13 cellular contexts compared by ENCODE assay signal in the genomic region with DNA sequence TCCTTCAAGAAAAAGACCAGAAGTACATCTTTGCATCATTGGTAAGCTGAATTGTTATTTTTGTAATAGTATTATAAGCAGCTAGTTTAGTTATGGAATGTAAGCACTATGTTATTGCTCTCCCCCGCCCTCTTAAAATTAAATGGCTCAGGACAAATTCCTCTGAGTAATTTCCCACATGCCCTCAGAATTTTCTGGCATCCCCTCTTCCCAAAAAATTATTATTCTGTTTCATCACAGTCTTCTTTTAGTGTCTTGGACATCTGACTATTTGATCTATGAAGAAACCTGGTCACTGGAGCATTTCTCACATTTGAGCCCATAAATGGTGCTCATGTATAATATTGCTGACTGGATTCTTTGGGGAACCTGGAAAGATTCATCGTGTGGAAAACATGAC.
A peak's percentile ranks its signal among the peaks of the same experiment; 100 is the strongest.
DNase-seq lines count a peak whose midpoint lies in the region; TF ChIP-seq lines count a peak whose summit lies in the region.
"Had no signal": no experiment of that assay in that cellular context is flagged by ENCODE, and none has a peak within 500 bp of the region (broad histone marks: within the 10 kb centered on the region; RNA-seq: fewer than 3 reads in every experiment).

No MANE protein-coding gene starts in this region.

- no peak overlapping the region for H3K4me3 Mint-ChIP-seq in activated naive CD8-positive, alpha-beta T cell treated with anti-CD3 and anti-CD28 coated beads for 36 hours
- no peak overlapping the region for H3K4me3 Mint-ChIP-seq in mesothelial cell of epicardium
- H3K4me3 Mint-ChIP-seq: brain had no signal

- TF ChIP-seq CTCF in mesothelial cell of epicardium (IDR thresholded peaks at IDR 0.05; ENCODE audit: unreplicated experiment): no peak

- DNase-seq in GM03348 (ENCODE audit: low spot score) (peak; percentile 57), mesothelial cell of epicardium (ENCODE audit: low spot score in 2 of 2, unreplicated experiment in 2 of 2) (no peak), putamen (ENCODE audit: low spot score) (no peak), NCI-H1092 (lab: John Stamatoyannopoulos, UW) (no peak)
- no peak for DNase-seq in activated naive CD8-positive, alpha-beta T cell treated with anti-CD3 and anti-CD28 coated beads for 36 hours
- no peak for DNase-seq in stimulated activated CD8-positive, alpha-beta memory T cell treated with anti-CD3 and anti-CD28 coated beads, Interleukin-4, amount 100 ng/mL, for 48 hours
- DNase-seq: activated CD8-positive, alpha-beta memory T cell treated with anti-CD3 and anti-CD28 coated beads, Interleukin-2, amount 50 U/mL, for 48 hours; DMS53; MM.1S; NCI-H446 treated with DMSO at 0.1 percent for 48 hours; retina had no signal

- no peak overlapping the region for H3K4me3 ChIP-seq in stomach smooth muscle (ENCODE audit: low read length in 2 of 2)

- H3K36me3 ChIP-seq in stomach smooth muscle (ENCODE audit: control insufficient read depth in 2 of 2, insufficient read depth in 2 of 2, low read length in 2 of 2): peaks cover 44 to 46% of the 10 kb centered on the region in 2 donors

- H3K27me3 ChIP-seq in stomach smooth muscle (ENCODE audit: control insufficient read depth in 1 of 2, insufficient read depth in 2 of 2, low read length in 2 of 2): no peaks in the 10 kb centered on the region

- H3K27ac Mint-ChIP-seq in activated naive CD8-positive, alpha-beta T cell treated with anti-CD3 and anti-CD28 coated beads for 36 hours: peak overlapping the region; percentile 7
- H3K27ac Mint-ChIP-seq in mesothelial cell of epicardium: peak overlapping the region; percentile 55

- H3K4me1 ChIP-seq in stomach smooth muscle (ENCODE audit: control insufficient read depth, insufficient read depth, low read length): peaks cover 18% of the 10 kb centered on the region

- H3K27me3 Mint-ChIP-seq in activated naive CD8-positive, alpha-beta T cell treated with anti-CD3 and anti-CD28 coated beads for 36 hours: no peaks in the 10 kb centered on the region
- H3K27me3 Mint-ChIP-seq in mesothelial cell of epicardium (ENCODE audit: low read depth): no peaks in the 10 kb centered on the region

- H3K9ac ChIP-seq in stomach smooth muscle (ENCODE audit: low read length in 2 of 2): peak overlapping the region in 1 of 2 donors; percentile 2

- H3K9me3 ChIP-seq in stomach smooth muscle (ENCODE audit: control insufficient read depth in 2 of 2, low read length in 2 of 2): no peaks in the 10 kb centered on the region

- peak overlapping the region; percentile 77 for H3K27ac ChIP-seq in stomach smooth muscle (ENCODE audit: low read length)

- peaks cover 17% of the 10 kb centered on the region for H3K4me1 Mint-ChIP-seq in activated naive CD8-positive, alpha-beta T cell treated with anti-CD3 and anti-CD28 coated beads for 36 hours
- H3K4me1 Mint-ChIP-seq in mesothelial cell of epicardium: no peaks in the 10 kb centered on the region

- H3K36me3 Mint-ChIP-seq in activated naive CD8-positive, alpha-beta T cell treated with anti-CD3 and anti-CD28 coated beads for 36 hours: peaks cover 23% of the 10 kb centered on the region
- peaks cover 36% of the 10 kb centered on the region for H3K36me3 Mint-ChIP-seq in mesothelial cell of epicardium

- H3K9me3 Mint-ChIP-seq in activated naive CD8-positive, alpha-beta T cell treated with anti-CD3 and anti-CD28 coated beads for 36 hours: no peaks in the 10 kb centered on the region
- no peaks in the 10 kb centered on the region for H3K9me3 Mint-ChIP-seq in mesothelial cell of epicardium
